ENCODE assay signal across 30 cellular contexts in the genomic region with DNA sequence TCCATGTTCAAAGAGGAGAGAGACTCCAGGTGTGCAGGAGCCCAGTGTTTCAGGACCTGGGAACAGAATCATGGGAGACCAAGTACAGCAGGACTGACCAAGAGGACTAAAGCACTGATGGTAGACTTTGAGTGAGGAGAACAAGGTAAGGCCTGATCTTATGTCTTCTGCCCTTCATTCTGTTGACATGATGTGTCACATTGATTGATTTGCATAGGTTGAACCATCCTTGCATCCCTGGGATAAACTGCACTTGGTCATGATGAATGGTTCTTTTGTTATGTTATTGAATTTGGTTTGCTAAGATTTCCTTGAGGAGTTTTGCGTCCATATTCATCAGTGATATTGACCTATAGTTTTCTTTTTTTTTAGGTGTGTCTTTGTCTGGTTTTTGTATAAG.
"Had no signal": no experiment of that assay in that cellular context is flagged by ENCODE, and none has a peak within 500 bp of the region (broad histone marks: within the 10 kb centered on the region; RNA-seq: fewer than 3 reads in every experiment).

No MANE protein-coding gene starts in this region.

- H3K4me1 ChIP-seq: ascending aorta, breast epithelium, colonic mucosa, esophagus squamous epithelium, gastroesophageal sphincter, heart right ventricle had no signal

- H3K27me3 ChIP-seq: ascending aorta, cardiac muscle cell, colonic mucosa, esophagus squamous epithelium, gastroesophageal sphincter, hepatocyte had no signal

- H3K27ac ChIP-seq: ascending aorta, breast epithelium, cardiac muscle cell, colonic mucosa, epithelial cell of prostate, esophagus squamous epithelium, gastroesophageal sphincter, heart right ventricle, hepatocyte had no signal

- FAIRE-seq: endometrium, endothelial cell of umbilical vein had no signal

- H3K4me3 Mint-ChIP-seq: activated CD4-positive, alpha-beta T cell treated with anti-CD3 and anti-CD28 coated beads, Interleukin-2, amount 10 ng/mL, durations not matched to agents 7 days and 5 days; activated CD8-positive, alpha-beta memory T cell treated with anti-CD3 and anti-CD28 coated beads, Interleukin-2, amount 10 ng/mL, durations not matched to agents 7 days and 5 days; activated CD8-positive, alpha-beta T cell treated with anti-CD3 and anti-CD28 coated beads, Interleukin-2, amount 10 ng/mL, durations not matched to agents 7 days and 5 days; activated naive CD8-positive, alpha-beta T cell treated with anti-CD3 and anti-CD28 coated beads, Interleukin-2, amount 10 ng/mL, durations not matched to agents 7 days and 5 days; brain; T-cell had no signal

- H2AFZ ChIP-seq: hepatocyte had no signal

- H3K4me1 Mint-ChIP-seq: brain had no signal

- H3K36me3 ChIP-seq: ascending aorta, breast epithelium, cardiac muscle cell, colonic mucosa, esophagus squamous epithelium, gastroesophageal sphincter, heart right ventricle had no signal

- H3K4me2 ChIP-seq: hepatocyte had no signal

- H3K4me3 ChIP-seq: ascending aorta, breast epithelium, cardiac muscle cell, colonic mucosa, esophagus squamous epithelium, gastroesophageal sphincter, heart right ventricle, hepatocyte had no signal

- ATAC-seq: activated CD8-positive, alpha-beta memory T cell treated with anti-CD3 and anti-CD28 coated beads, Interleukin-2, amount 10 ng/mL, durations not matched to agents 7 days and 5 days; activated CD8-positive, alpha-beta T cell treated with anti-CD3 and anti-CD28 coated beads, Interleukin-2, amount 10 ng/mL, durations not matched to agents 7 days and 5 days; gastroesophageal sphincter; heart right ventricle; T-cell had no signal

- H3K9me3 ChIP-seq: ascending aorta, breast epithelium, colonic mucosa, esophagus squamous epithelium, gastroesophageal sphincter had no signal

- H3K27ac Mint-ChIP-seq: activated CD4-positive, alpha-beta T cell treated with anti-CD3 and anti-CD28 coated beads, Interleukin-2, amount 10 ng/mL, durations not matched to agents 7 days and 5 days; activated CD8-positive, alpha-beta memory T cell treated with anti-CD3 and anti-CD28 coated beads, Interleukin-2, amount 10 ng/mL, durations not matched to agents 7 days and 5 days; activated CD8-positive, alpha-beta T cell treated with anti-CD3 and anti-CD28 coated beads, Interleukin-2, amount 10 ng/mL, durations not matched to agents 7 days and 5 days; activated naive CD8-positive, alpha-beta T cell treated with anti-CD3 and anti-CD28 coated beads, Interleukin-2, amount 10 ng/mL, durations not matched to agents 7 days and 5 days; brain; T-cell had no signal

- H3K27me3 Mint-ChIP-seq: activated CD4-positive, alpha-beta T cell treated with anti-CD3 and anti-CD28 coated beads, Interleukin-2, amount 10 ng/mL, durations not matched to agents 7 days and 5 days had no signal

- H3K79me2 ChIP-seq: hepatocyte had no signal

- DNase-seq: activated CD4-positive, alpha-beta T cell treated with anti-CD3 and anti-CD28 coated beads, Interleukin-2, amount 10 ng/mL, durations not matched to agents 7 days and 5 days; activated CD4-positive, alpha-beta T cell treated with anti-CD3 and anti-CD28 coated beads, Interleukin-2, amount 50 U/mL, for 4 hours; activated CD4-positive, CD25-positive, alpha-beta regulatory T cell; activated CD4-positive, CD25-positive, alpha-beta regulatory T cell treated with anti-CD3 and anti-CD28 coated beads, Interleukin-2, amount 50 U/mL, for 72 hours; activated CD8-positive, alpha-beta memory T cell treated with anti-CD3 and anti-CD28 coated beads, Interleukin-2, amount 50 U/mL, for 4 hours; activated CD8-positive, alpha-beta T cell treated with anti-CD3 and anti-CD28 coated beads, Interleukin-2, amount 10 ng/mL, durations not matched to agents 7 days and 5 days; activated effector memory CD4-positive, alpha-beta T cell treated with anti-CD3 and anti-CD28 coated beads, Interleukin-2, amount 50 U/mL, for 16 hours; activated naive CD4-positive, alpha-beta T cell treated with anti-CD3 and anti-CD28 coated beads, Interleukin-2, amount 50 U/mL, for 16 hours; activated naive CD8-positive, alpha-beta T cell treated with anti-CD3 and anti-CD28 coated beads, Interleukin-2, amount 10 ng/mL, durations not matched to agents 7 days and 5 days; activated T-cell treated with anti-CD3 and anti-CD28 coated beads, Interleukin-2, amount 50 U/mL, for 1 hour; central memory CD4-positive, alpha-beta T cell; cerebellar nuclear complex; colonic mucosa; effector CD8-positive, alpha-beta T cell; esophagus squamous epithelium; foreskin melanocyte; heart right ventricle; SW 1271; T-cell; T-helper 2 cell had no signal

- H3K36me3 Mint-ChIP-seq: brain had no signal
